ENCODE assay signal across 29 cellular contexts in the genomic region with DNA sequence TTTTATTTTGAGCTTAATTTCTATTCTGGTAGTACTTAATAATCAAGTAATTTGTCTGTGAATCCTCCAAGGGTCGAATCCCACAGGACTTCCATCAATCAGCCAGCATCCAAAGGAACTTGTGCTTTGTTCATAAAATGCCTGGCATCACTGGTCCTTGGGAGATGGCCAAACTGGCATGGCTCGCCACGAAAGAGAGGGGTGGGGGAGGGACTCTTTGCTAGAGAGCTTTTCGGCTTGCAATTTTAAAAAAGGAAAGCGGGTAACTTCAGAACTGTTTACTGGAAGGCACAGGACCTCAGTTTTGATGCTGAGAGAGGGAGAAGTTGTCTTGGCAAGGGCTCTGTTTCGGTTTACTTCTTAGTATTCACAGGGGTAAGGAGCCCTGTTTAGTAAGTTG.
A peak's percentile ranks its signal among the peaks of the same experiment; 100 is the strongest.
DNase-seq lines count a peak whose midpoint lies in the region; ATAC-seq and TF ChIP-seq lines count a peak whose summit lies in the region.
"Had no signal": no experiment of that assay in that cellular context is flagged by ENCODE, and none has a peak within 500 bp of the region (broad histone marks: within the 10 kb centered on the region; RNA-seq: fewer than 3 reads in every experiment).

No MANE protein-coding gene starts in this region.

- no peaks in the 10 kb centered on the region for H3K36me3 ChIP-seq in stomach
- H3K36me3 ChIP-seq: BE2C, heart right ventricle, neutrophil, SJSA1, upper lobe of right lung had no signal

- H3K9me3 ChIP-seq in stomach = no peaks in the 10 kb centered on the region
- H3K9me3 ChIP-seq: BE2C, heart right ventricle, neutrophil, SJSA1, upper lobe of right lung had no signal

- DNase-seq in C1 segment of cervical spinal cord (lab: John Stamatoyannopoulos, UW) = peak in 8 of 14 donors; percentile 1 to 48 (median 8)
- no peak for DNase-seq in chondrocyte (ENCODE audit: low spot score)
- peak; percentile 53 for DNase-seq in midbrain (lab: John Stamatoyannopoulos, UW)
- DNase-seq in stomach = no peak
- no peak for DNase-seq in CD1c-positive myeloid dendritic cell (ENCODE audit: extremely low spot score)
- DNase-seq: activated effector memory CD4-positive, alpha-beta T cell treated with anti-CD3 and anti-CD28 coated beads, Interleukin-2, amount 50 U/mL, for 16 hours; activated T-cell treated with anti-CD3 and anti-CD28 coated beads for 4 hours; BE2C; COR-L47; DMS79 treated with DMSO at 0.1 percent for 48 hours; effector CD4-positive, alpha-beta T cell; heart right ventricle; left colon; NCI-H1417; NCI-H2029 treated with DMSO at 0.1 percent for 48 hours; NCI-H2227 treated with DMSO at 0.1 percent for 48 hours; NCI-H526 treated with DMSO at 0.1 percent for 48 hours; stimulated activated naive CD8-positive, alpha-beta T cell treated with anti-CD3 and anti-CD28 coated beads, Interleukin-15, amount 100 ng/mL, for 72 hours; upper lobe of right lung had no signal

- no peak overlapping the region for H3K4me3 Mint-ChIP-seq in chondrocyte (ENCODE audit: unreplicated experiment)
- H3K4me3 Mint-ChIP-seq: memory B cell; stimulated activated naive CD8-positive, alpha-beta T cell treated with anti-CD3 and anti-CD28 coated beads, Interleukin-15, amount 100 ng/mL, for 72 hours; T-helper 1 cell treated with Interleukin-12 subunit alpha and Interleukin-12 subunit beta and Interleukin-4 antibody, amounts not matched to agents 30 μg/mL and 1 μg/mL, for 36 hours had no signal

- no peaks in the 10 kb centered on the region for H3K27me3 Mint-ChIP-seq in chondrocyte (ENCODE audit: low read depth)
- H3K27me3 Mint-ChIP-seq: stimulated activated naive CD8-positive, alpha-beta T cell treated with anti-CD3 and anti-CD28 coated beads, Interleukin-15, amount 100 ng/mL, for 72 hours had no signal

- 61 to 77% (median 68%) methylated on average over 6 of the region's 6 CpGs for whole genome bisulfite sequencing in stomach, 5 donors

- H3K4me1 ChIP-seq in stomach = peaks cover 0 to 14% (median 0%) of the 10 kb centered on the region in 4 donors
- H3K4me1 ChIP-seq: BE2C, upper lobe of right lung had no signal

- TF ChIP-seq CTCF in chondrocyte (IDR thresholded peaks at IDR 0.05) (no peak), stomach (IDR thresholded peaks at IDR 0.05) (no peak)

- TF ChIP-seq EP300 in stomach (IDR thresholded peaks at IDR 0.05) = no peak

- ATAC-seq in HG02623 (IDR thresholded peaks at IDR 0.05; ENCODE audit: unreplicated experiment) (no peak), GM21381 (IDR thresholded peaks at IDR 0.05; ENCODE audit: unreplicated experiment) (no peak), HG03469 (IDR thresholded peaks at IDR 0.05; ENCODE audit: unreplicated experiment) (no peak)
- ATAC-seq: activated CD4-positive, CD25-positive, alpha-beta regulatory T cell treated with anti-CD3 and anti-CD28 coated beads, Interleukin-2, amount 50 U/mL, for 24 hours; HCT116; heart right ventricle; left colon; stimulated activated naive CD8-positive, alpha-beta T cell treated with anti-CD3 and anti-CD28 coated beads, Interleukin-15, amount 100 ng/mL, for 72 hours; upper lobe of right lung had no signal

- intact Hi-C loops in stomach (cut with DNase I; ENCODE audit: low total_unique reads) = no loop called here

- peaks cover 41% of the 10 kb centered on the region for H3K4me1 Mint-ChIP-seq in chondrocyte (ENCODE audit: low read depth)

- peaks cover 0 to 6% (median 0%) of the 10 kb centered on the region in 3 donors for H3K27me3 ChIP-seq in stomach
- H3K27me3 ChIP-seq: BE2C, neutrophil, SJSA1, upper lobe of right lung had no signal

- peaks cover 3% of the 10 kb centered on the region for H3K9me3 Mint-ChIP-seq in chondrocyte (ENCODE audit: low read depth)
- H3K9me3 Mint-ChIP-seq: memory B cell; stimulated activated naive CD8-positive, alpha-beta T cell treated with anti-CD3 and anti-CD28 coated beads, Interleukin-15, amount 100 ng/mL, for 72 hours; T-helper 1 cell treated with Interleukin-12 subunit alpha and Interleukin-12 subunit beta and Interleukin-4 antibody, amounts not matched to agents 30 μg/mL and 1 μg/mL, for 36 hours had no signal

- peak overlapping the region in 4 of 5 donors; percentile 1 to 86 (median 38) for H3K27ac ChIP-seq in stomach
- H3K27ac ChIP-seq: heart right ventricle, neutrophil, SJSA1, skin epidermis, upper lobe of right lung had no signal

- no peak overlapping the region for H3K4me3 ChIP-seq in stomach
- H3K4me3 ChIP-seq: heart right ventricle, SJSA1, skin epidermis, upper lobe of right lung had no signal

- peak overlapping the region; percentile 56 for H3K27ac Mint-ChIP-seq in chondrocyte (ENCODE audit: unreplicated experiment)
- H3K27ac Mint-ChIP-seq: memory B cell; stimulated activated naive CD8-positive, alpha-beta T cell treated with anti-CD3 and anti-CD28 coated beads, Interleukin-15, amount 100 ng/mL, for 72 hours; T-helper 1 cell treated with Interleukin-12 subunit alpha and Interleukin-12 subunit beta and Interleukin-4 antibody, amounts not matched to agents 30 μg/mL and 1 μg/mL, for 36 hours had no signal

- TF ChIP-seq POLR2A in stomach (IDR thresholded peaks at IDR 0.05) = no peak

- H3K36me3 Mint-ChIP-seq in chondrocyte (ENCODE audit: low read depth) = no peaks in the 10 kb centered on the region
- H3K36me3 Mint-ChIP-seq: memory B cell had no signal

Comparison
In these comparisons a context has a peak if more than half of its experiments do, and no peak if none do; other contexts are left out.
1. DNase-seq: peak in C1 segment of cervical spinal cord (8 of 14) and midbrain (single experiment); none in chondrocyte (single experiment), stomach (single experiment) and CD1c-positive myeloid dendritic cell (single experiment).